8 cellular contexts compared by ENCODE assay signal in genomic region chr6:98783578-98783977, GRCh38. TPM values are rescaled to one million over a fixed set of nuclear protein-coding genes. Genes with fewer than 3 reads are reported as not detected.
"Had no signal": no experiment of that assay in that cellular context is flagged by ENCODE, and none has a peak within 500 bp of the region (broad histone marks: within the 10 kb centered on the region; RNA-seq: fewer than 3 reads in every experiment).

No MANE protein-coding gene starts in this region.

- H3K27ac ChIP-seq: HL-60, KMS-11 had no signal

- H3K9ac ChIP-seq: KMS-11 had no signal

- FAIRE-seq: HTR-8/SVneo had no signal

- DNase-seq: IMR-90, KBM-7, KG1 had no signal

RNA-seq across cellular contexts. Expression of gene POU3F2, which starts 50.8 kb away (rescaled TPM):
- total RNA-seq: HT-29, IMR-90 had no signal
- polyA plus RNA-seq: IgD-negative memory B cell, IMR-90 had no signal
